15 cellular contexts compared by ENCODE assay signal in the genomic region with DNA sequence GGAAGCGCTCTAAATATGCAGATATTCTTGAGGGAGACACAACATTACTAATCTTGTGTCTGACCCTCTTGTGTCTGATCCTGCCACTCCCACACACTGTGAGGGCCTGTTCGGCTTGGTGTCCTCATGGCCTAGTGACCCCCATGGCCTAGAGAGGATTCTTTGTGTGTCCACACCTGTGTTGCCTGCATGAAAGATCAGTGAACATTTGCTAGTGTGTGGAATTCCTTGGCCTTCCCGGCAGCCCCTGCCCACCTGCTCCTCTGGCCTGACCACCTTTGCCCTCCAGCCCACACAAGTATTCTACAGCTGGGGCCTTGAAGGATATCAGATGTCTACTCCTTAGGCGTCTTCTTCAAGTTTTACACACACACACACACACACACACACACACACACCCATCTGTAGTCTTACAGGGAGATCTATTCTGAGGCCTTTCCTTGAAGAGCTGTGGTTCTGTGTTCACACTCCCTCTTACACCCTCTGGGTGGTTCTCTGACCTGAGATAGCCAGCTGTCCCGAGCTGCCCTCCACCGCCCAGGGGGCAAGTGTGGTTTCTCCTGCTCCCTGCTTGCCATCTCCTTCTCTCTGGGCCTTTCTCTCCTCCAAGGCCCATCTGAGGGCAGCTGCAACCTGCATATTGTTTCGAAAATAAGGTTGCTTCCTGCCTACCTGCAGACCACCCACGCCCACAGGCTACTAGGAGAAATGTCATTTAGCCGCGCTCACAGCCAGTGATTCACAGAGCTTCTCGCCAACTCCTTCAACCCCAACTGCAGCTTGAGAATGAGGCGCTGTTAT. TPM values are rescaled to one million over a fixed set of nuclear protein-coding genes. Genes with fewer than 3 reads are reported as not detected.
A peak's percentile ranks its signal among the peaks of the same experiment; 100 is the strongest.
DNase-seq lines count a peak whose midpoint lies in the region; ATAC-seq and TF ChIP-seq lines count a peak whose summit lies in the region.
"Had no signal": no experiment of that assay in that cellular context is flagged by ENCODE, and none has a peak within 500 bp of the region (broad histone marks: within the 10 kb centered on the region; RNA-seq: fewer than 3 reads in every experiment).

No MANE protein-coding gene starts in this region.

- intact Hi-C loops in activated CD8-positive, alpha-beta T cell treated with anti-CD3 and anti-CD28 coated beads for 36 hours (cut with micrococcal nuclease), result no loop called here

- peaks cover 49% of the 10 kb centered on the region for H3K36me3 Mint-ChIP-seq in T-helper 2 cell treated with Interferon-gamma antibody and Interleukin-4, amounts not matched to agents 5 μg/mL and 100 μg/mL, for 36 hours (ENCODE audit: low read depth)
- H3K36me3 Mint-ChIP-seq in activated CD8-positive, alpha-beta T cell treated with anti-CD3 and anti-CD28 coated beads for 36 hours (ENCODE audit: low read depth), result peaks cover 62% of the 10 kb centered on the region
- peaks cover 85% of the 10 kb centered on the region for H3K36me3 Mint-ChIP-seq in effector memory CD8-positive, alpha-beta T cell (ENCODE audit: insufficient read depth)
- peaks cover 100% of the 10 kb centered on the region for H3K36me3 Mint-ChIP-seq in stimulated activated effector memory CD8-positive, alpha-beta T cell treated with anti-CD3 and anti-CD28 coated beads, Interleukin-12 subunit alpha, Interleukin-12 subunit beta, amount 100 ng/mL, for 72 hours

- TF ChIP-seq CTCF in activated CD8-positive, alpha-beta T cell treated with anti-CD3 and anti-CD28 coated beads for 36 hours (IDR thresholded peaks at IDR 0.05), result no peak

- no peak overlapping the region for H3K4me3 Mint-ChIP-seq in T-helper 2 cell treated with Interferon-gamma antibody and Interleukin-4, amounts not matched to agents 5 μg/mL and 100 μg/mL, for 36 hours
- H3K4me3 Mint-ChIP-seq in activated CD8-positive, alpha-beta T cell treated with anti-CD3 and anti-CD28 coated beads for 36 hours, result peak overlapping the region; percentile 59
- peak overlapping the region; percentile 70 to 79 for H3K4me3 Mint-ChIP-seq in effector memory CD8-positive, alpha-beta T cell
- peak overlapping the region; percentile 42 for H3K4me3 Mint-ChIP-seq in stimulated activated effector memory CD8-positive, alpha-beta T cell treated with anti-CD3 and anti-CD28 coated beads, Interleukin-12 subunit alpha, Interleukin-12 subunit beta, amount 100 ng/mL, for 72 hours

- DNase-seq in T-helper 2 cell treated with Interferon-gamma antibody and Interleukin-4, amounts not matched to agents 5 μg/mL and 100 μg/mL, for 36 hours (ENCODE audit: low spot score), result no peak
- DNase-seq in T-helper 2 cell (no peak), NCI-H774 (lab: John Stamatoyannopoulos, UW) (no peak)
- DNase-seq in activated CD8-positive, alpha-beta T cell treated with anti-CD3 and anti-CD28 coated beads for 36 hours, result peak; percentile 89
- no peak for DNase-seq in effector memory CD8-positive, alpha-beta T cell
- DNase-seq in stimulated activated effector memory CD8-positive, alpha-beta T cell treated with anti-CD3 and anti-CD28 coated beads, Interleukin-12 subunit alpha, Interleukin-12 subunit beta, amount 100 ng/mL, for 72 hours (ENCODE audit: low spot score in 2 of 2), result no peak
- DNase-seq: COR-L47, gastrocnemius medialis, Karpas-422, NCI-H2081 treated with DMSO at 0.1 percent for 48 hours, retina, transverse colon had no signal

- CTCF ChIA-PET in activated CD8-positive, alpha-beta T cell treated with anti-CD3 and anti-CD28 coated beads for 36 hours (lab: Charles Lee), result interaction anchor here (1.0 to 2.1 kb wide), 11 partner anchors 9 to 61 kb away, joined by 3 to 12 read pairs (median 5); a partner anchor contains a TSS

- POLR2A ChIA-PET in activated CD8-positive, alpha-beta T cell treated with anti-CD3 and anti-CD28 coated beads for 36 hours (lab: Charles Lee), result interaction anchor here (0.9 to 3.1 kb wide), 15 partner anchors 9 to 202 kb away, joined by 3 to 12 read pairs (median 5); a partner anchor contains a TSS

- peak overlapping the region; percentile 60 for H3K27ac Mint-ChIP-seq in T-helper 2 cell treated with Interferon-gamma antibody and Interleukin-4, amounts not matched to agents 5 μg/mL and 100 μg/mL, for 36 hours
- H3K27ac Mint-ChIP-seq in activated CD8-positive, alpha-beta T cell treated with anti-CD3 and anti-CD28 coated beads for 36 hours, result peak overlapping the region; percentile 86
- peak overlapping the region; percentile 77 to 83 for H3K27ac Mint-ChIP-seq in effector memory CD8-positive, alpha-beta T cell
- peak overlapping the region; percentile 23 for H3K27ac Mint-ChIP-seq in stimulated activated effector memory CD8-positive, alpha-beta T cell treated with anti-CD3 and anti-CD28 coated beads, Interleukin-12 subunit alpha, Interleukin-12 subunit beta, amount 100 ng/mL, for 72 hours

- H3K27me3 Mint-ChIP-seq in T-helper 2 cell treated with Interferon-gamma antibody and Interleukin-4, amounts not matched to agents 5 μg/mL and 100 μg/mL, for 36 hours (ENCODE audit: low read depth), result no peaks in the 10 kb centered on the region
- H3K27me3 Mint-ChIP-seq in activated CD8-positive, alpha-beta T cell treated with anti-CD3 and anti-CD28 coated beads for 36 hours, result no peaks in the 10 kb centered on the region
- no peaks in the 10 kb centered on the region for H3K27me3 Mint-ChIP-seq in effector memory CD8-positive, alpha-beta T cell

- ATAC-seq in activated CD8-positive, alpha-beta T cell treated with anti-CD3 and anti-CD28 coated beads for 36 hours, result peak; percentile 60
- ATAC-seq in effector memory CD8-positive, alpha-beta T cell (replicated peaks), result no peak
- ATAC-seq in stimulated activated effector memory CD8-positive, alpha-beta T cell treated with anti-CD3 and anti-CD28 coated beads, Interleukin-12 subunit alpha, Interleukin-12 subunit beta, amount 100 ng/mL, for 72 hours, result peak; percentile 63
- ATAC-seq in HG03565 (IDR thresholded peaks at IDR 0.05; ENCODE audit: unreplicated experiment) (no peak), GM19455 (IDR thresholded peaks at IDR 0.05; ENCODE audit: unreplicated experiment) (no peak)
- ATAC-seq: gastrocnemius medialis had no signal

- H3K4me1 Mint-ChIP-seq in T-helper 2 cell treated with Interferon-gamma antibody and Interleukin-4, amounts not matched to agents 5 μg/mL and 100 μg/mL, for 36 hours (ENCODE audit: low read depth), result peaks cover 48% of the 10 kb centered on the region
- H3K4me1 Mint-ChIP-seq in activated CD8-positive, alpha-beta T cell treated with anti-CD3 and anti-CD28 coated beads for 36 hours (ENCODE audit: low read depth), result peaks cover 89% of the 10 kb centered on the region
- H3K4me1 Mint-ChIP-seq in effector memory CD8-positive, alpha-beta T cell (ENCODE audit: low read depth in 2 of 2), result peaks cover 57 to 83% of the 10 kb centered on the region in 2 donors
- peaks cover 72% of the 10 kb centered on the region for H3K4me1 Mint-ChIP-seq in stimulated activated effector memory CD8-positive, alpha-beta T cell treated with anti-CD3 and anti-CD28 coated beads, Interleukin-12 subunit alpha, Interleukin-12 subunit beta, amount 100 ng/mL, for 72 hours

- peaks cover 12% of the 10 kb centered on the region for H3K9me3 Mint-ChIP-seq in T-helper 2 cell treated with Interferon-gamma antibody and Interleukin-4, amounts not matched to agents 5 μg/mL and 100 μg/mL, for 36 hours
- peaks cover 2% of the 10 kb centered on the region for H3K9me3 Mint-ChIP-seq in activated CD8-positive, alpha-beta T cell treated with anti-CD3 and anti-CD28 coated beads for 36 hours
- H3K9me3 Mint-ChIP-seq in effector memory CD8-positive, alpha-beta T cell, result no peaks in the 10 kb centered on the region
- H3K9me3 Mint-ChIP-seq in stimulated activated effector memory CD8-positive, alpha-beta T cell treated with anti-CD3 and anti-CD28 coated beads, Interleukin-12 subunit alpha, Interleukin-12 subunit beta, amount 100 ng/mL, for 72 hours, result no peaks in the 10 kb centered on the region

RNA-seq across cellular contexts. Expression of a gene that starts 45.4 kb away (rescaled TPM):
- 100 to 1,000 TPM; 224 to 229 TPM for total RNA-seq in activated CD8-positive, alpha-beta T cell treated with anti-CD3 and anti-CD28 coated beads for 36 hours
- total RNA-seq: A172 had no signal

Comparison
In these comparisons a context has a peak if more than half of its experiments do, and no peak if none do; other contexts are left out.
1. H3K27ac Mint-ChIP-seq: peak in every context shown above with its lines; median percentile 86 in activated CD8-positive, alpha-beta T cell treated with anti-CD3 and anti-CD28 coated beads for 36 hours; 80 in effector memory CD8-positive, alpha-beta T cell; 60 in T-helper 2 cell treated with Interferon-gamma antibody and Interleukin-4, amounts not matched to agents 5 μg/mL and 100 μg/mL, for 36 hours; 23 in stimulated activated effector memory CD8-positive, alpha-beta T cell treated with anti-CD3 and anti-CD28 coated beads, Interleukin-12 subunit alpha, Interleukin-12 subunit beta, amount 100 ng/mL, for 72 hours.
2. ATAC-seq: peak in activated CD8-positive, alpha-beta T cell treated with anti-CD3 and anti-CD28 coated beads for 36 hours (single experiment) and stimulated activated effector memory CD8-positive, alpha-beta T cell treated with anti-CD3 and anti-CD28 coated beads, Interleukin-12 subunit alpha, Interleukin-12 subunit beta, amount 100 ng/mL, for 72 hours (single experiment); none in effector memory CD8-positive, alpha-beta T cell (single experiment), HG03565 (single experiment) and GM19455 (single experiment).